Comparison of ENCODE assay signal across 8 cellular contexts in the genomic region with DNA sequence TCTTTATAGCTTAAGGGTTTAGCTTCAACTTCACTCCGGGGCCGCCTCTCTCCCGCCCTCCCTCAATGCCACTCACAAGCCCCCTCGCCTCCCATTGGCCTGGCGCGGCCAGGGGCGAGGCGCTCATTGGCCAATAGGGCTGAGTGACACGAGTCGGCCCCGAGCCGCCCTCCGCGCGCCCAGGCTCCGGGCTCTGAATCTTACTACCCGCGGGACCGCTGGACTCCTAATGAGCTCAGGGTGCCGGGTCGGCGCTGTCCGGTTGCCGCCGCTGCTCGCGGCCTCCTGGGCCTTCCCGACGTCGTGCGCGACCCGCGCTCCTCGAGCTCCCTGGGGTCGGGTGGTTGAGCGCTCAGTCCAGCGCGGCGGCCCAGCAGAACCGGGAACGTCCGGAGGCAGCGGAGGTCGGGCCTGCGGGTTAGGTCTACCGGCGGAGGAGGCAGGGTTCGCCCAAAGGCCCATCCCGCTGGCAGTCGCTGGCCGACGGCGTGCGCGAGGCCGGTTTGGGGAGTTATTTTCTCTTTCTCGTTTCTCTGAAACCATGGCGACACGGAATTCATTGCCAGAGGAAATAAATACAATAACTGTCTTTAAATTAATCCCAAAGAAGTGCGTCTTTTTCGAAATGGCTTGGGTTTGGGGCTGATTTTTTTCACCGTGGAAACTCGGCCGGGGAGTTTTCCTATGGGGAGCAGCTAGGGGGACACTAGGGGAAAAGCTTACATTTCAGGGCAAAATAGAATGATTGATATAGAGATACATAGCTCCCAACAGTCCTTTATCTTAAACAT. TPM values are rescaled to one million over a fixed set of nuclear protein-coding genes. Genes with fewer than 3 reads are reported as not detected.
DNase-seq lines count a peak whose midpoint lies in the region; ATAC-seq and TF ChIP-seq lines count a peak whose summit lies in the region.

A gene with protein sequence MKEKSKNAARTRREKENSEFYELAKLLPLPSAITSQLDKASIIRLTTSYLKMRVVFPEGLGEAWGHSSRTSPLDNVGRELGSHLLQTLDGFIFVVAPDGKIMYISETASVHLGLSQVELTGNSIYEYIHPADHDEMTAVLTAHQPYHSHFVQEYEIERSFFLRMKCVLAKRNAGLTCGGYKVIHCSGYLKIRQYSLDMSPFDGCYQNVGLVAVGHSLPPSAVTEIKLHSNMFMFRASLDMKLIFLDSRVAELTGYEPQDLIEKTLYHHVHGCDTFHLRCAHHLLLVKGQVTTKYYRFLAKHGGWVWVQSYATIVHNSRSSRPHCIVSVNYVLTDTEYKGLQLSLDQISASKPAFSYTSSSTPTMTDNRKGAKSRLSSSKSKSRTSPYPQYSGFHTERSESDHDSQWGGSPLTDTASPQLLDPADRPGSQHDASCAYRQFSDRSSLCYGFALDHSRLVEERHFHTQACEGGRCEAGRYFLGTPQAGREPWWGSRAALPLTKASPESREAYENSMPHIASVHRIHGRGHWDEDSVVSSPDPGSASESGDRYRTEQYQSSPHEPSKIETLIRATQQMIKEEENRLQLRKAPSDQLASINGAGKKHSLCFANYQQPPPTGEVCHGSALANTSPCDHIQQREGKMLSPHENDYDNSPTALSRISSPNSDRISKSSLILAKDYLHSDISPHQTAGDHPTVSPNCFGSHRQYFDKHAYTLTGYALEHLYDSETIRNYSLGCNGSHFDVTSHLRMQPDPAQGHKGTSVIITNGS (minus strand): TSS at position 12 of the 791 bp plus-strand sequence. CDS start 1,453 bp downstream, outside the sequence.

- no peak within 1 kb of the TSS for H3K9ac ChIP-seq in SK-N-SH

- TF ChIP-seq EP300 in SK-N-SH (IDR thresholded peaks at IDR 0.05; ENCODE audit: borderline replicate concordance in 1 of 2, low read depth in 1 of 2, low read length in 1 of 2), result no peak

- CTCF ChIA-PET in activated CD4-positive, alpha-beta memory T cell treated with anti-CD3 and anti-CD28 coated beads, Interleukin-2, amount 10 ng/mL, durations not matched to agents 7 days and 5 days (lab: Charles Lee), result no interaction called here
- CTCF ChIA-PET in activated CD4-positive, alpha-beta memory T cell treated with anti-CD3 and anti-CD28 coated beads for 36 hours (lab: Charles Lee), result interaction anchor here (1.0 kb wide), 1 partner anchor 15 kb away, joined by 3 read pairs; no protein-coding TSS in a partner anchor
- CTCF ChIA-PET in SK-N-SH (lab: Yijun Ruan, JAX), result interaction anchor here (0.6 to 1.5 kb wide), 3 partner anchors 14 to 559 kb away, joined by 3 to 5 read pairs (median 4); no protein-coding TSS in a partner anchor

- peaks cover 8% of the 10 kb centered on the region for H3K9me3 Mint-ChIP-seq in activated CD4-positive, alpha-beta memory T cell treated with anti-CD3 and anti-CD28 coated beads, Interleukin-2, amount 10 ng/mL, durations not matched to agents 7 days and 5 days
- H3K9me3 Mint-ChIP-seq in activated CD4-positive, alpha-beta memory T cell treated with anti-CD3 and anti-CD28 coated beads for 36 hours, result peaks cover 3% of the 10 kb centered on the region
- H3K9me3 Mint-ChIP-seq in progenitor cell of endocrine pancreas (ENCODE audit: low read depth), result no peaks in the 10 kb centered on the region

- peaks cover 99% of the 10 kb centered on the region for H3K27me3 ChIP-seq in SK-N-SH (ENCODE audit: insufficient read depth)

- no peak for TF ChIP-seq CTCF in SK-N-SH (IDR thresholded peaks at IDR 0.05)
- no peak for TF ChIP-seq CTCF in foreskin fibroblast (IDR thresholded peaks at IDR 0.05; ENCODE audit: low read depth, low read length)
- TF ChIP-seq CTCF in progenitor cell of endocrine pancreas (IDR thresholded peaks at IDR 0.05; ENCODE audit: unreplicated experiment), result no peak

- peak within 1 kb of the TSS; percentile 65; the same call in 1 of the 2 replicates for H3K4me2 ChIP-seq in SK-N-SH

- peaks cover 0 to 6% of the 10 kb centered on the region in 2 experiments; a peak in 1 of 4 replicates for H3K4me1 ChIP-seq in SK-N-SH (ENCODE audit: control insufficient read depth in 1 of 2, insufficient read depth in 2 of 2, low read depth in 1 of 2, low read length in 1 of 2)

- peak within 1 kb of the TSS; percentile 47 for H3K27ac Mint-ChIP-seq in activated CD4-positive, alpha-beta memory T cell treated with anti-CD3 and anti-CD28 coated beads, Interleukin-2, amount 10 ng/mL, durations not matched to agents 7 days and 5 days
- no peak within 1 kb of the TSS for H3K27ac Mint-ChIP-seq in activated CD4-positive, alpha-beta memory T cell treated with anti-CD3 and anti-CD28 coated beads for 36 hours
- H3K27ac Mint-ChIP-seq in progenitor cell of endocrine pancreas, result peak within 1 kb of the TSS; percentile 65

- peaks cover 87% of the 10 kb centered on the region for H3K27me3 Mint-ChIP-seq in activated CD4-positive, alpha-beta memory T cell treated with anti-CD3 and anti-CD28 coated beads, Interleukin-2, amount 10 ng/mL, durations not matched to agents 7 days and 5 days
- peaks cover 81% of the 10 kb centered on the region for H3K27me3 Mint-ChIP-seq in activated CD4-positive, alpha-beta memory T cell treated with anti-CD3 and anti-CD28 coated beads for 36 hours
- H3K27me3 Mint-ChIP-seq in progenitor cell of endocrine pancreas, result peaks cover 93% of the 10 kb centered on the region

- TF ChIP-seq RAD21 in SK-N-SH (IDR thresholded peaks at IDR 0.05; ENCODE audit: low read length), result no peak

- POLR2A ChIA-PET in activated CD4-positive, alpha-beta memory T cell treated with anti-CD3 and anti-CD28 coated beads, Interleukin-2, amount 10 ng/mL, durations not matched to agents 7 days and 5 days (lab: Charles Lee), result interaction anchor here (1.0 kb wide), 1 partner anchor 9 kb away, joined by 5 read pairs; no protein-coding TSS in a partner anchor
- POLR2A ChIA-PET in activated CD4-positive, alpha-beta memory T cell treated with anti-CD3 and anti-CD28 coated beads for 36 hours (lab: Charles Lee), result no interaction called here
- POLR2A ChIA-PET in SK-N-SH (lab: Yijun Ruan, JAX), result no interaction called here

- peak within 1 kb of the TSS in 1 of 2 experiments; percentile 35; a peak in 2 of 4 replicates for H3K4me3 ChIP-seq in SK-N-SH (ENCODE audit: low read depth in 2 of 2, low read length in 1 of 2)
- H3K4me3 ChIP-seq in foreskin fibroblast (ENCODE audit: low read depth in 1 of 2, low read length in 2 of 2), result peak within 1 kb of the TSS; percentile 71 to 96

- intact Hi-C loops in activated CD4-positive, alpha-beta memory T cell treated with anti-CD3 and anti-CD28 coated beads for 36 hours (cut with micrococcal nuclease), result loop anchor here (5.0 kb wide), 2 partner anchors 937 to 1638 kb away; no protein-coding TSS in a partner anchor

- no peaks in the 10 kb centered on the region for H3K9me2 ChIP-seq in SK-N-SH

- no peaks in the 10 kb centered on the region for H3K9me3 ChIP-seq in SK-N-SH

- peak within 1 kb of the TSS; percentile 61; the same call in 1 of the 2 replicates for H2AFZ ChIP-seq in SK-N-SH (ENCODE audit: low read depth)

- H4K20me1 ChIP-seq in SK-N-SH (ENCODE audit: insufficient read depth), result 0 out of 2 replicates have a peak, but pooled peaks cover 3% of the 10 kb centered on the region

- no peaks in the 10 kb centered on the region for H3K79me2 ChIP-seq in SK-N-SH (ENCODE audit: insufficient read depth)

- peaks cover 37% of the 10 kb centered on the region for H3K4me1 Mint-ChIP-seq in activated CD4-positive, alpha-beta memory T cell treated with anti-CD3 and anti-CD28 coated beads, Interleukin-2, amount 10 ng/mL, durations not matched to agents 7 days and 5 days
- H3K4me1 Mint-ChIP-seq in activated CD4-positive, alpha-beta memory T cell treated with anti-CD3 and anti-CD28 coated beads for 36 hours (ENCODE audit: low read depth), result peaks cover 24% of the 10 kb centered on the region
- peaks cover 5% of the 10 kb centered on the region for H3K4me1 Mint-ChIP-seq in progenitor cell of endocrine pancreas (ENCODE audit: low read depth)

- H3F3A ChIP-seq in SK-N-SH (replicated peaks; ENCODE audit: insufficient read depth), result peaks cover 5% of the 10 kb centered on the region

- DNase-seq in activated CD4-positive, alpha-beta memory T cell treated with anti-CD3 and anti-CD28 coated beads, Interleukin-2, amount 10 ng/mL, durations not matched to agents 7 days and 5 days, result no peak
- DNase-seq in activated CD4-positive, alpha-beta memory T cell treated with anti-CD3 and anti-CD28 coated beads for 36 hours, result no peak
- DNase-seq in SK-N-SH (peak; percentile 92), foreskin fibroblast (peak; percentile 98 to 100), progenitor cell of endocrine pancreas (ENCODE audit: low spot score, unreplicated experiment) (peak; percentile 61), T-helper 9 cell (no peak)
- no peak for DNase-seq in NK-92 treated with Interleukin-12 subunit alpha and Interleukin-12 subunit beta, amount 100 ng/mL, for 24 hours (lab: John Stamatoyannopoulos, UW)

- H3K27ac ChIP-seq in SK-N-SH (ENCODE audit: low read depth in 2 of 2, low read length in 1 of 2), result no peak within 1 kb of the TSS

- peaks cover 38% of the 10 kb centered on the region for H3K36me3 Mint-ChIP-seq in activated CD4-positive, alpha-beta memory T cell treated with anti-CD3 and anti-CD28 coated beads, Interleukin-2, amount 10 ng/mL, durations not matched to agents 7 days and 5 days (ENCODE audit: low read depth)
- peaks cover 26% of the 10 kb centered on the region for H3K36me3 Mint-ChIP-seq in activated CD4-positive, alpha-beta memory T cell treated with anti-CD3 and anti-CD28 coated beads for 36 hours
- H3K36me3 Mint-ChIP-seq in progenitor cell of endocrine pancreas (ENCODE audit: insufficient read depth), result no peaks in the 10 kb centered on the region

- H3K36me3 ChIP-seq in SK-N-SH (replicated peaks in 1 of 2; ENCODE audit: control insufficient read depth in 1 of 2, insufficient read depth in 2 of 2, low read length in 1 of 2), result no peaks in the 10 kb centered on the region

- peak within 1 kb of the TSS; percentile 10 for H3K4me3 Mint-ChIP-seq in activated CD4-positive, alpha-beta memory T cell treated with anti-CD3 and anti-CD28 coated beads, Interleukin-2, amount 10 ng/mL, durations not matched to agents 7 days and 5 days
- H3K4me3 Mint-ChIP-seq in activated CD4-positive, alpha-beta memory T cell treated with anti-CD3 and anti-CD28 coated beads for 36 hours, result no peak within 1 kb of the TSS
- H3K4me3 Mint-ChIP-seq in progenitor cell of endocrine pancreas (ENCODE audit: low read depth), result peak within 1 kb of the TSS; percentile 72

- ATAC-seq in HG03139 (IDR thresholded peaks at IDR 0.05; ENCODE audit: unreplicated experiment), result peak; percentile 54

- WGBS in SK-N-SH (ENCODE audit: low lambda C conversion rate), result 11% methylated on average over 49 of the region's 65 CpGs

TF ChIP-seq in SK-N-SH, 30 proteins besides CTCF, POLR2A, EP300 and RAD21 (continues in another document):
- TF ChIP-seq JUND (IDR thresholded peaks at IDR 0.05) (no peak), POLR2AphosphoS5 (IDR thresholded peaks at IDR 0.05; ENCODE audit: low read depth, low read length) (no peak)

RNA-seq across cellular contexts. Expression of the gene that starts here (rescaled TPM):
- under 1 TPM; 0.08 to 0.30 TPM for total RNA-seq in activated CD4-positive, alpha-beta memory T cell treated with anti-CD3 and anti-CD28 coated beads, Interleukin-2, amount 10 ng/mL, durations not matched to agents 7 days and 5 days
- total RNA-seq in activated CD4-positive, alpha-beta memory T cell treated with anti-CD3 and anti-CD28 coated beads for 36 hours, result not detected
- polyA plus RNA-seq in SK-N-SH (2012; rRNA removed), result 0.02 TPM in 1 of 2 replicates, not detected in the other
- polyA plus RNA-seq in SK-N-SH (2012; cell fraction: cytosol; rRNA removed), result 0.01 and 0.03 TPM in 2 replicates
- polyA plus RNA-seq in SK-N-SH (2012; cell fraction: nucleus; rRNA removed), result 0.01 TPM in 1 of 2 replicates, not detected in the other
- total RNA-seq in progenitor cell of endocrine pancreas, result 6.9 and 7.4 TPM in 2 replicates

Comparison
In these comparisons a context has a peak if more than half of its experiments do, and no peak if none do; other contexts are left out.
1. Peak in DNase-seq and H3K4me2 ChIP-seq in SK-N-SH; RNA of the gene not detected or under 1 TPM.
2. DNase-seq: peak in foreskin fibroblast (2 of 2) and progenitor cell of endocrine pancreas (single experiment); none in activated CD4-positive, alpha-beta memory T cell treated with anti-CD3 and anti-CD28 coated beads, Interleukin-2, amount 10 ng/mL, durations not matched to agents 7 days and 5 days (single experiment), activated CD4-positive, alpha-beta memory T cell treated with anti-CD3 and anti-CD28 coated beads for 36 hours (single experiment), NK-92 treated with Interleukin-12 subunit alpha and Interleukin-12 subunit beta, amount 100 ng/mL, for 24 hours (single experiment) and T-helper 9 cell (single experiment).